Comparison of ENCODE assay signal across 24 cellular contexts in the genomic region with DNA sequence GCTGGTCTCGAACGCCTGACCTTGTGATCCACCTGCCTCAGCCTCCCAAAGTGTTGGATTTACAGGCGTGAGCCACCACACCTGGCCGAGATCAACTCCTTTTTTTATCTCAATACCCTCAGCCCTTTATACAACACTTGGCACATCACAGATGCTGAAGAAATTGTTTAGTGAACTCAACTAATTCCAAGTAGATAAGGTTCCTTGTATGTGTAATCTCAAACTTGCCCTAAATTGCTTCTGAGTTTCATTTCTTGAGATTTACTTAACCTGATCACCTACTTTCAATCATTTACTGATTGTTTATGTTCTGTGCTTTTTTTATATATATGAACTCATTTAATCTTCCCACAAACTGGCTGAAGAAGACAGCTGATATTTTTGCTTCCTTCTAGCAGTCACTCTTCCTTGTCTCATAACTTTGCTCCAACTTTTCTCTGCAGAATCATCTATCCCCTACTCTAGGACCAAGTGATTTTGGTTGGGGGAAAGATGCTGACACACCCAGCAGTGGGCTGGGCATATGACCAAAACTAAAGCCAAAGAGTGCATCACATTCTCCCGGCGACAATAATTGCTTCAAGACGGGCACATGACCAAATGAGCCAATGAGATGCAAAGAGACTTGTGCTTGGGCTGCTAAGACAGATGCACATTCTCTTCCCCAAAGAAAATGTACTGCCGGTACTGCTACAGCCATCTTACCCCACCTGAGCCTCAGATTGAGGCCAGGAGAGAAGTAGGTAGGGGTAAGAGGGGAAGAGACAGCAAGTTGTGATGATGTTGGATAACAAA. TPM values are rescaled to one million over a fixed set of nuclear protein-coding genes. Genes with fewer than 3 reads are reported as not detected.
DNase-seq lines count a peak whose midpoint lies in the region; ATAC-seq and TF ChIP-seq lines count a peak whose summit lies in the region.
"Had no signal": no experiment of that assay in that cellular context is flagged by ENCODE, and none has a peak within 500 bp of the region (broad histone marks: within the 10 kb centered on the region; RNA-seq: fewer than 3 reads in every experiment).

No MANE protein-coding gene starts in this region.

- TF ChIP-seq CTCF in AG10803 (conservative IDR thresholded peaks at IDR 0.05; ENCODE audit: low read length), result no peak
- TF ChIP-seq CTCF in fibroblast of mammary gland (conservative IDR thresholded peaks at IDR 0.05; ENCODE audit: control insufficient read depth, insufficient read depth, low read depth, low read length), result no peak

- ATAC-seq in HG02759 (IDR thresholded peaks at IDR 0.05; ENCODE audit: unreplicated experiment), result no peak
- ATAC-seq in GM21381 (IDR thresholded peaks at IDR 0.05; ENCODE audit: unreplicated experiment), result no peak

- DNase-seq in AG10803 (ENCODE audit: low read depth) (peak; percentile 21), RPMI7951 (ENCODE audit: low read depth) (peak; percentile 43), fibroblast of mammary gland (ENCODE audit: low read depth) (peak; percentile 23), amygdala (lab: John Stamatoyannopoulos, UW) (no peak)
- DNase-seq: 8988T; ACHN; CD4-positive, CD25-positive, alpha-beta regulatory T cell; DMS153; DND-41; NCI-H1105; NCI-H1436 treated with DMSO at 0.1 percent for 48 hours; NCI-H187 treated with DMSO at 0.1 percent for 48 hours; NCI-H2107; NCI-H526; NCI-H82; NK-92 treated with Interleukin-12 subunit alpha and Interleukin-12 subunit beta, amount 100 ng/mL, for 24 hours; Peyer's patch; SIG-M5; SK-N-SH; SW 1271 had no signal

- no peak overlapping the region for H3K4me3 ChIP-seq in AG10803 (ENCODE audit: low read length)
- H3K4me3 ChIP-seq in fibroblast of mammary gland (ENCODE audit: control insufficient read depth, low read depth, low read length), result no peak overlapping the region
- H3K4me3 ChIP-seq: BLaER1, Peyer's patch had no signal

- TF ChIP-seq RAD21 in Ishikawa (IDR thresholded peaks at IDR 0.05; ENCODE audit: low read depth), result no peak

- no peak for TF ChIP-seq EP300 in Ishikawa (IDR thresholded peaks at IDR 0.05; ENCODE audit: borderline replicate concordance)

TF ChIP-seq in Ishikawa, 13 proteins besides CTCF, POLR2A, EP300 and RAD21:
- TF ChIP-seq ZBTB7A (IDR thresholded peaks at IDR 0.05; ENCODE audit: low read depth), result no peak
- TF ChIP-seq, protein P1, sequence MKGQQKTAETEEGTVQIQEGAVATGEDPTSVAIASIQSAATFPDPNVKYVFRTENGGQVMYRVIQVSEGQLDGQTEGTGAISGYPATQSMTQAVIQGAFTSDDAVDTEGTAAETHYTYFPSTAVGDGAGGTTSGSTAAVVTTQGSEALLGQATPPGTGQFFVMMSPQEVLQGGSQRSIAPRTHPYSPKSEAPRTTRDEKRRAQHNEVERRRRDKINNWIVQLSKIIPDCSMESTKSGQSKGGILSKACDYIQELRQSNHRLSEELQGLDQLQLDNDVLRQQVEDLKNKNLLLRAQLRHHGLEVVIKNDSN (IDR thresholded peaks at IDR 0.05), result peak; percentile 47; the same call in 1 of the 2 replicates
TF ChIP-seq in Ishikawa: peak in this region for 1.

RNA-seq across cellular contexts. Expression of gene ARID5B, which starts 40.3 kb away (rescaled TPM):
- total RNA-seq in RPMI7951 (2014; rRNA removed; shearing (Covaris generic)), result 10.9 and 15.7 TPM in 2 replicates

Comparison
In these comparisons a context has a peak if more than half of its experiments do, and no peak if none do; other contexts are left out.
1. DNase-seq: peak in AG10803 (single experiment), RPMI7951 (single experiment) and fibroblast of mammary gland (single experiment); none in amygdala (0 of 56).